Comparison of ENCODE assay signal across 31 cellular contexts in genomic region chrX:113586281-113586898, GRCh38.
"Had no signal": no experiment of that assay in that cellular context is flagged by ENCODE, and none has a peak within 500 bp of the region (broad histone marks: within the 10 kb centered on the region; RNA-seq: fewer than 3 reads in every experiment).

No MANE protein-coding gene starts in this region.

- H3K36me3 ChIP-seq: ascending aorta, brain microvascular endothelial cell, esophagus squamous epithelium, gastroesophageal sphincter, heart right ventricle had no signal

- H3K9me3 Mint-ChIP-seq: activated CD4-positive, alpha-beta T cell treated with anti-CD3 and anti-CD28 coated beads, Interleukin-2, amount 10 ng/mL, durations not matched to agents 24 days and 14 days; activated naive CD8-positive, alpha-beta T cell treated with anti-CD3 and anti-CD28 coated beads, Interleukin-2, amount 10 ng/mL, durations not matched to agents 7 days and 5 days; activated T-helper 1 cell treated with anti-CD3 and anti-CD28 coated beads, Interleukin-12 subunit alpha, Interleukin-12 subunit beta, Interleukin-2, Interleukin-4 antibody, amounts not matched to agents 30 ng/mL and 10 ng/mL and 1 ng/mL, durations not matched to agents 14 hours and 24 hours and 36 hours had no signal

- H3K36me3 Mint-ChIP-seq: activated CD4-positive, alpha-beta memory T cell treated with anti-CD3 and anti-CD28 coated beads for 36 hours; activated CD8-positive, alpha-beta memory T cell treated with anti-CD3 and anti-CD28 coated beads, Interleukin-2, amount 10 ng/mL, durations not matched to agents 7 days and 5 days; activated naive CD4-positive, alpha-beta T cell treated with anti-CD3 and anti-CD28 coated beads, Interleukin-2, amount 50 U/mL, for 72 hours; activated naive CD8-positive, alpha-beta T cell treated with anti-CD3 and anti-CD28 coated beads, Interleukin-2, amount 10 ng/mL, durations not matched to agents 7 days and 5 days had no signal

- H3K4me1 Mint-ChIP-seq: activated CD4-positive, alpha-beta T cell treated with anti-CD3 and anti-CD28 coated beads for 36 hours; activated CD4-positive, alpha-beta T cell treated with anti-CD3 and anti-CD28 coated beads, Interleukin-2, amount 10 ng/mL, durations not matched to agents 24 days and 14 days; activated CD8-positive, alpha-beta memory T cell treated with anti-CD3 and anti-CD28 coated beads, Interleukin-2, amount 10 ng/mL, durations not matched to agents 7 days and 5 days; activated naive CD8-positive, alpha-beta T cell treated with anti-CD3 and anti-CD28 coated beads, Interleukin-2, amount 10 ng/mL, durations not matched to agents 7 days and 5 days; central memory CD8-positive, alpha-beta T cell had no signal

- H3K4me3 Mint-ChIP-seq: activated CD4-positive, alpha-beta memory T cell treated with anti-CD3 and anti-CD28 coated beads for 36 hours; activated CD4-positive, alpha-beta T cell treated with anti-CD3 and anti-CD28 coated beads for 36 hours; activated CD4-positive, alpha-beta T cell treated with anti-CD3 and anti-CD28 coated beads, Interleukin-2, amount 10 ng/mL, durations not matched to agents 24 days and 14 days; activated CD8-positive, alpha-beta memory T cell treated with anti-CD3 and anti-CD28 coated beads, Interleukin-2, amount 10 ng/mL, durations not matched to agents 7 days and 5 days; activated CD8-positive, alpha-beta T cell treated with anti-CD3 and anti-CD28 coated beads, Interleukin-2, amount 10 ng/mL, durations not matched to agents 7 days and 5 days; activated naive CD4-positive, alpha-beta T cell treated with anti-CD3 and anti-CD28 coated beads for 36 hours; activated naive CD8-positive, alpha-beta T cell treated with anti-CD3 and anti-CD28 coated beads, Interleukin-2, amount 10 ng/mL, durations not matched to agents 7 days and 5 days; activated T-helper 1 cell treated with anti-CD3 and anti-CD28 coated beads, Interleukin-12 subunit alpha, Interleukin-12 subunit beta, Interleukin-2, Interleukin-4 antibody, amounts not matched to agents 30 ng/mL and 10 ng/mL and 1 ng/mL, durations not matched to agents 14 hours and 24 hours and 36 hours; central memory CD8-positive, alpha-beta T cell; effector memory CD8-positive, alpha-beta T cell had no signal

- H3K4me1 ChIP-seq: ascending aorta, esophagus squamous epithelium, gastroesophageal sphincter, heart right ventricle had no signal

- H3K27me3 Mint-ChIP-seq: activated CD4-positive, alpha-beta memory T cell treated with anti-CD3 and anti-CD28 coated beads for 36 hours; activated CD4-positive, alpha-beta T cell treated with anti-CD3 and anti-CD28 coated beads for 36 hours; activated CD4-positive, alpha-beta T cell treated with anti-CD3 and anti-CD28 coated beads, Interleukin-2, amount 10 ng/mL, durations not matched to agents 24 days and 14 days; activated CD8-positive, alpha-beta memory T cell treated with anti-CD3 and anti-CD28 coated beads, Interleukin-2, amount 10 ng/mL, durations not matched to agents 7 days and 5 days; activated naive CD8-positive, alpha-beta T cell treated with anti-CD3 and anti-CD28 coated beads, Interleukin-2, amount 10 ng/mL, durations not matched to agents 7 days and 5 days; central memory CD8-positive, alpha-beta T cell; effector memory CD8-positive, alpha-beta T cell had no signal

- H3K27ac Mint-ChIP-seq: activated CD4-positive, alpha-beta memory T cell treated with anti-CD3 and anti-CD28 coated beads for 36 hours; activated CD4-positive, alpha-beta T cell treated with anti-CD3 and anti-CD28 coated beads for 36 hours; activated CD4-positive, alpha-beta T cell treated with anti-CD3 and anti-CD28 coated beads, Interleukin-2, amount 10 ng/mL, durations not matched to agents 24 days and 14 days; activated CD8-positive, alpha-beta memory T cell treated with anti-CD3 and anti-CD28 coated beads, Interleukin-2, amount 10 ng/mL, durations not matched to agents 7 days and 5 days; activated CD8-positive, alpha-beta T cell treated with anti-CD3 and anti-CD28 coated beads, Interleukin-2, amount 10 ng/mL, durations not matched to agents 7 days and 5 days; activated naive CD4-positive, alpha-beta T cell treated with anti-CD3 and anti-CD28 coated beads for 36 hours; activated naive CD4-positive, alpha-beta T cell treated with anti-CD3 and anti-CD28 coated beads, Interleukin-2, amount 50 U/mL, for 72 hours; activated naive CD8-positive, alpha-beta T cell treated with anti-CD3 and anti-CD28 coated beads, Interleukin-2, amount 10 ng/mL, durations not matched to agents 7 days and 5 days; activated T-helper 1 cell treated with anti-CD3 and anti-CD28 coated beads, Interleukin-12 subunit alpha, Interleukin-12 subunit beta, Interleukin-2, Interleukin-4 antibody, amounts not matched to agents 30 ng/mL and 10 ng/mL and 1 ng/mL, durations not matched to agents 14 hours and 24 hours and 36 hours; activated T-helper 2 cell treated with anti-CD3 and anti-CD28 coated beads, Interferon-gamma antibody, Interleukin-2, Interleukin-4, amounts not matched to agents 10 μg/mL and 5 μg/mL and 100 μg/mL, durations not matched to agents 14 hours and 24 hours and 36 hours; effector memory CD8-positive, alpha-beta T cell had no signal

- DNase-seq: activated CD4-positive, alpha-beta memory T cell treated with anti-CD3 and anti-CD28 coated beads for 36 hours; activated CD4-positive, alpha-beta T cell treated with anti-CD3 and anti-CD28 coated beads for 36 hours; activated CD4-positive, alpha-beta T cell treated with anti-CD3 and anti-CD28 coated beads, Interleukin-2, amount 10 ng/mL, durations not matched to agents 24 days and 14 days; activated CD4-positive, CD25-positive, alpha-beta regulatory T cell; activated CD4-positive, CD25-positive, alpha-beta regulatory T cell treated with anti-CD3 and anti-CD28 coated beads, Interleukin-2, amount 50 U/mL, for 72 hours; activated CD8-positive, alpha-beta memory T cell treated with anti-CD3 and anti-CD28 coated beads, Interleukin-2, amount 10 ng/mL, durations not matched to agents 7 days and 5 days; activated CD8-positive, alpha-beta memory T cell treated with anti-CD3 and anti-CD28 coated beads, Interleukin-2, amount 50 U/mL, for 4 hours; activated CD8-positive, alpha-beta T cell treated with anti-CD3 and anti-CD28 coated beads, Interleukin-2, amount 10 ng/mL, durations not matched to agents 7 days and 5 days; activated effector memory CD4-positive, alpha-beta T cell treated with anti-CD3 and anti-CD28 coated beads, Interleukin-2, amount 50 U/mL, for 16 hours; activated naive CD4-positive, alpha-beta T cell treated with anti-CD3 and anti-CD28 coated beads for 36 hours; activated naive CD8-positive, alpha-beta T cell treated with anti-CD3 and anti-CD28 coated beads, Interleukin-2, amount 10 ng/mL, durations not matched to agents 7 days and 5 days; activated T-cell treated with anti-CD3 and anti-CD28 coated beads, Interleukin-2, amount 50 U/mL, for 1 hour; activated T-cell treated with anti-CD3 and anti-CD28 coated beads, Interleukin-2, amount 50 U/mL, for 48 hours; brain microvascular endothelial cell; cortex of kidney; dermis blood vessel endothelial cell; effector CD4-positive, alpha-beta T cell; effector memory CD8-positive, alpha-beta T cell; esophagus squamous epithelium; foreskin melanocyte; heart right ventricle; T-helper 2 cell had no signal

- FAIRE-seq: bronchial epithelial cell, endometrium had no signal

- H3K27ac ChIP-seq: ascending aorta, brain microvascular endothelial cell, epithelial cell of prostate, esophagus squamous epithelium, gastroesophageal sphincter, heart right ventricle had no signal

- H3K4me3 ChIP-seq: ascending aorta, esophagus squamous epithelium, gastroesophageal sphincter, heart right ventricle had no signal

- H3K27me3 ChIP-seq: ascending aorta, brain microvascular endothelial cell, esophagus squamous epithelium, gastroesophageal sphincter had no signal

- H3K9me3 ChIP-seq: esophagus squamous epithelium, gastroesophageal sphincter had no signal
